In genomic region chr10:125102821-125103220, GRCh38 we compare ENCODE assay signal across 1 cellular context.
TF ChIP-seq lines count a peak whose summit lies in the region.

No MANE protein-coding gene starts in this region.

TF ChIP-seq in HepG2, 621 proteins besides CTCF, POLR2A, EP300 and RAD21:
- no peak for TF ChIP-seq ZNF574 (CRISPR knock-in tag; IDR thresholded peaks at IDR 0.05)
- no peak for TF ChIP-seq ERF (CRISPR knock-in tag; IDR thresholded peaks at IDR 0.05)
- no peak for TF ChIP-seq ZNF598 (CRISPR knock-in tag; IDR thresholded peaks at IDR 0.05; ENCODE audit: borderline replicate concordance)
- no peak for TF ChIP-seq GTF3A (CRISPR knock-in tag; conservative IDR thresholded peaks at IDR 0.05)
- TF ChIP-seq TBX2 (CRISPR knock-in tag; IDR thresholded peaks at IDR 0.05; ENCODE audit: borderline replicate concordance) = no peak
- peak; percentile 36; the same call in 1 of the 2 replicates for TF ChIP-seq ZBTB33 (CRISPR knock-in tag; IDR thresholded peaks at IDR 0.05)
TF ChIP-seq in HepG2: peak in this region for 1.
